In genomic region chr7:128791968-128792319, GRCh38 we compare ENCODE assay signal across 8 cellular contexts.
DNase-seq lines count a peak whose midpoint lies in the region; ATAC-seq and TF ChIP-seq lines count a peak whose summit lies in the region.

TSS of gene CCDC136 (plus strand) at chr7:128791968. CDS start at chr7:128792412, 444 bp downstream.

- peaks cover 36% of the 10 kb centered on the region for H3K4me1 ChIP-seq in BLaER1
- peaks cover 10% of the 10 kb centered on the region for H3K4me1 ChIP-seq in KMS-11 (ENCODE audit: low read depth, poor library complexity, severe bottlenecking)
- H3K4me1 ChIP-seq in mucosa of rectum (ENCODE audit: control insufficient read depth in 2 of 2, insufficient read depth in 2 of 2, low read length in 2 of 2) = peaks cover 6 to 7% of the 10 kb centered on the region in 2 donors

- peak within 1 kb of the TSS; percentile 89 for H2AFZ ChIP-seq in KMS-11 (ENCODE audit: low read depth)

- H3K4me3 ChIP-seq in BLaER1 = peak within 1 kb of the TSS; percentile 92
- no peak within 1 kb of the TSS for H3K4me3 ChIP-seq in KMS-11 (IDR thresholded peaks at IDR 0.05; ENCODE audit: insufficient read depth, low read depth, low read length)
- H3K4me3 ChIP-seq in choroid plexus epithelial cell (ENCODE audit: low read depth, low read length) = peak within 1 kb of the TSS; percentile 69
- H3K4me3 ChIP-seq in mucosa of rectum (ENCODE audit: low read length in 2 of 2) = peak within 1 kb of the TSS; percentile 71 to 77

- H3K27ac ChIP-seq in BLaER1 (peak within 1 kb of the TSS; percentile 73), KMS-11 (no peak within 1 kb of the TSS), mucosa of rectum (ENCODE audit: low read depth in 2 of 2, low read length in 2 of 2) (no peak within 1 kb of the TSS)

- H4K20me1 ChIP-seq in BLaER1 (no peaks in the 10 kb centered on the region), KMS-11 (ENCODE audit: insufficient read depth) (no peaks in the 10 kb centered on the region)

- peak within 1 kb of the TSS; percentile 97 for H3K4me2 ChIP-seq in BLaER1
- H3K4me2 ChIP-seq in KMS-11 = peak within 1 kb of the TSS; percentile 88

- H3K9me3 ChIP-seq in BLaER1 (no peaks in the 10 kb centered on the region), mucosa of rectum (ENCODE audit: control insufficient read depth in 2 of 2, low read length in 2 of 2) (no peaks in the 10 kb centered on the region)

- no peak for ATAC-seq in HG02973 (IDR thresholded peaks at IDR 0.05; ENCODE audit: unreplicated experiment)
- no peak for ATAC-seq in HG03520 (IDR thresholded peaks at IDR 0.05; ENCODE audit: unreplicated experiment)

- peak within 1 kb of the TSS; percentile 82 for H3K9ac ChIP-seq in BLaER1
- peak within 1 kb of the TSS; percentile 37; the same call in 1 of the 2 replicates for H3K9ac ChIP-seq in KMS-11
- peak within 1 kb of the TSS; percentile 47 to 61 for H3K9ac ChIP-seq in mucosa of rectum (ENCODE audit: low read depth in 1 of 2, low read length in 2 of 2)

- H3K79me2 ChIP-seq in KMS-11 (ENCODE audit: insufficient read depth, low read depth) = no peaks in the 10 kb centered on the region

- DNase-seq in choroid plexus epithelial cell (ENCODE audit: low read depth) (no peak), KBM-7 (no peak)
- no peak for DNase-seq in stimulated activated naive CD4-positive, alpha-beta T cell treated with Interleukin-2 at 50 U/mL for 16 hours (lab: John Stamatoyannopoulos, UW)

- in situ Hi-C loops in KBM-7 (cut with MboI; ENCODE audit: low pct_unique_long_range_greater_than_20kb, low sequenced_read_pairs) = no loop called here

- no peaks in the 10 kb centered on the region for H3K27me3 ChIP-seq in BLaER1
- H3K27me3 ChIP-seq in KMS-11 (ENCODE audit: insufficient read depth, low read depth) = peaks cover 11% of the 10 kb centered on the region; the same call in 1 of the 2 replicates
- H3K27me3 ChIP-seq in mucosa of rectum (ENCODE audit: control insufficient read depth in 2 of 2, insufficient read depth in 2 of 2, low read length in 2 of 2) = peaks cover 0 to 6% of the 10 kb centered on the region in 2 donors

- TF ChIP-seq CTCF in KMS-11 (conservative IDR thresholded peaks at IDR 0.05; ENCODE audit: low read depth, low read length) = no peak
- TF ChIP-seq CTCF in choroid plexus epithelial cell (conservative IDR thresholded peaks at IDR 0.05; ENCODE audit: low read depth, low read length) = no peak

- H3K36me3 ChIP-seq in BLaER1 = peaks cover 23% of the 10 kb centered on the region
- no peaks in the 10 kb centered on the region for H3K36me3 ChIP-seq in KMS-11 (ENCODE audit: insufficient read depth)
- no peaks in the 10 kb centered on the region for H3K36me3 ChIP-seq in mucosa of rectum (ENCODE audit: control insufficient read depth in 2 of 2, insufficient read depth in 2 of 2, low read length in 2 of 2)
